16 cellular contexts compared by ENCODE assay signal in the genomic region with DNA sequence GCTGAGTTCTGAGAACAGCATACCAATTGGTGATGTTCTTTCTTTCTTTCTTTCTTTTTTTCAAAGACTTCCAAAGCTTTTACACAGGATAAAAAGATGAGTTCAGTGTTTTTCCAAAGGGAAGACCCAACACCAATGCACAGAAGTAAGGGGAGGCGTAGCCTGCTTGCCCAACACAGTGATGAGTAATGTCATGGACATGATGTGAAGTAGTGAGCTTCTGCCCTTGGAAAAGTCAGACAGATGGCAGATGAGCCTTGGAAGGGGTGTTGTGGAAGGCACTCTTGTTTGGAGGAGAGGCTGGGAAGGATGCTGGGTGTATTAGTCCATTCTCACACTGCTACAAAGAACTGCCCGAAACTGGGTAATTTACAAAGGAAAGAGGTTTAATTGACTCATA. TPM values are rescaled to one million over a fixed set of nuclear protein-coding genes. Genes with fewer than 3 reads are reported as not detected.
DNase-seq lines count a peak whose midpoint lies in the region; ATAC-seq, FAIRE-seq and TF ChIP-seq lines count a peak whose summit lies in the region.
"Had no signal": no experiment of that assay in that cellular context is flagged by ENCODE, and none has a peak within 500 bp of the region (broad histone marks: within the 10 kb centered on the region; RNA-seq: fewer than 3 reads in every experiment).

No MANE protein-coding gene starts in this region.

- no peak overlapping the region for H3K4me3 ChIP-seq in A549
- no peak overlapping the region for H3K4me3 ChIP-seq in brain microvascular endothelial cell (ENCODE audit: low read depth, low read length)
- H3K4me3 ChIP-seq: coronary artery, right lobe of liver had no signal

- POLR2A ChIA-PET in A549 (lab: Yijun Ruan, JAX): no interaction called here
- POLR2A ChIA-PET in T-cell (lab: Charles Lee): no interaction called here

- CTCF ChIA-PET in A549 (lab: Yijun Ruan, JAX) (interaction anchor here (0.9 to 6.4 kb wide), 3 partner anchors 11 to 108 kb away, joined by 3 to 45 read pairs (median 6); a partner anchor contains a TSS), T-cell (lab: Charles Lee) (no interaction called here)

- H3K9me3 ChIP-seq in A549: no peaks in the 10 kb centered on the region
- H3K9me3 ChIP-seq: right lobe of liver had no signal

- no peaks in the 10 kb centered on the region for H3K36me3 Mint-ChIP-seq in T-cell

- no peak for ATAC-seq in A549
- ATAC-seq in T-cell (replicated peaks in 1 of 4): no peak
- ATAC-seq: activated naive CD8-positive, alpha-beta T cell treated with anti-CD3 and anti-CD28 coated beads, Interleukin-2, amount 50 U/mL, for 24 hours had no signal

- no peak overlapping the region for H3K4me3 Mint-ChIP-seq in T-cell
- H3K4me3 Mint-ChIP-seq: activated CD4-positive, alpha-beta T cell treated with anti-CD3 and anti-CD28 coated beads, Interleukin-2, amount 10 ng/mL, durations not matched to agents 7 days and 5 days; activated naive CD8-positive, alpha-beta T cell treated with anti-CD3 and anti-CD28 coated beads, Interleukin-2, amount 50 U/mL, for 24 hours had no signal

- no peak for DNase-seq in A549 (ENCODE audit: low read depth in 1 of 2, low spot score in 1 of 2)
- peak; percentile 81 for DNase-seq in HCEC 1CT
- peak; percentile 43 for DNase-seq in brain microvascular endothelial cell
- peak; percentile 85 for DNase-seq in iris pigment epithelial cell (ENCODE audit: low read depth)
- DNase-seq in HuH-7 (ENCODE audit: low spot score): no peak
- DNase-seq in stimulated activated CD4-positive, alpha-beta T cell treated with anti-CD3 and anti-CD28 coated beads, Interleukin-4, amount 100 ng/mL, for 1 hour: no peak
- no peak for DNase-seq in NCI-H526 treated with DMSO at 0.1 percent for 48 hours (lab: John Stamatoyannopoulos, UW)
- DNase-seq in T-cell: no peak
- DNase-seq: activated naive CD8-positive, alpha-beta T cell treated with anti-CD3 and anti-CD28 coated beads, Interleukin-2, amount 50 U/mL, for 24 hours; Kasumi-1; NCI-H524 treated with DMSO at 0.1 percent for 48 hours; right lobe of liver; stimulated activated CD4-positive, alpha-beta T cell treated with anti-CD3 and anti-CD28 coated beads, Interleukin-4, amount 100 ng/mL, for 4 hours had no signal

- H3K27ac Mint-ChIP-seq in T-cell: no peak overlapping the region
- H3K27ac Mint-ChIP-seq: activated CD4-positive, alpha-beta T cell treated with anti-CD3 and anti-CD28 coated beads, Interleukin-2, amount 10 ng/mL, durations not matched to agents 7 days and 5 days; activated naive CD8-positive, alpha-beta T cell treated with anti-CD3 and anti-CD28 coated beads, Interleukin-2, amount 50 U/mL, for 24 hours had no signal

- H3K27me3 Mint-ChIP-seq in T-cell: peaks cover 0 to 15% of the 10 kb centered on the region in 2 donors

- no peaks in the 10 kb centered on the region for H3K36me3 ChIP-seq in brain microvascular endothelial cell (replicated peaks)
- H3K36me3 ChIP-seq: right lobe of liver had no signal

- H3K4me1 Mint-ChIP-seq in T-cell: peaks cover 10 to 16% (median 14%) of the 10 kb centered on the region in 3 donors

- no peak for TF ChIP-seq EP300 in A549 (IDR thresholded peaks at IDR 0.05)

- no peaks in the 10 kb centered on the region for H3K9me3 Mint-ChIP-seq in T-cell
- H3K9me3 Mint-ChIP-seq: activated CD4-positive, alpha-beta T cell treated with anti-CD3 and anti-CD28 coated beads, Interleukin-2, amount 10 ng/mL, durations not matched to agents 7 days and 5 days; activated naive CD8-positive, alpha-beta T cell treated with anti-CD3 and anti-CD28 coated beads, Interleukin-2, amount 50 U/mL, for 24 hours had no signal

- no peak for TF ChIP-seq RAD21 in A549 (conservative IDR thresholded peaks at IDR 0.05 in 1 of 2, IDR thresholded peaks at IDR 0.05 in 1 of 2)

- 82% methylated on average over 2 of the region's 2 CpGs for WGBS in A549 (ENCODE audit: missing lambda C conversion rate)

- TF ChIP-seq CTCF in A549 (IDR thresholded peaks at IDR 0.05) (no peak), brain microvascular endothelial cell (IDR thresholded peaks at IDR 0.05; ENCODE audit: low read depth, low read length, missing control alignments) (no peak)

- peaks cover 81% of the 10 kb centered on the region for H3K4me1 ChIP-seq in A549

- FAIRE-seq in A549 (lab: Jason Lieb, UNC): no peak

- in situ Hi-C loops in brain microvascular endothelial cell (cut with HindIII; ENCODE audit: low pct_ligation_motif_present, low sequenced_read_pairs): no loop called here

- H3K4me2 ChIP-seq in A549: peak overlapping the region; percentile 53; the same call in 2 of the 3 replicates

- TF ChIP-seq POLR2A in A549 (IDR thresholded peaks at IDR 0.05; ENCODE audit: low read length): no peak

- H3K27ac ChIP-seq in A549 (peak overlapping the region in 1 of 2 experiments; percentile 91; a peak in 3 of 6 replicates), brain microvascular endothelial cell (peak overlapping the region; percentile 66)
- H3K27ac ChIP-seq: right lobe of liver had no signal

- H3K27me3 ChIP-seq in brain microvascular endothelial cell (replicated peaks): no peaks in the 10 kb centered on the region
- H3K27me3 ChIP-seq: right lobe of liver had no signal

TF ChIP-seq in A549, 52 proteins besides CTCF, POLR2A, EP300 and RAD21 (continues in another document):
- no peak for TF ChIP-seq RFX5 (IDR thresholded peaks at IDR 0.05)
- no peak for TF ChIP-seq HOXB5 (CRISPR knock-in tag; IDR thresholded peaks at IDR 0.05)
- no peak for TF ChIP-seq FOXS1 (CRISPR knock-in tag; IDR thresholded peaks at IDR 0.05)
- TF ChIP-seq NPAS2 (CRISPR knock-in tag; IDR thresholded peaks at IDR 0.05; ENCODE audit: borderline replicate concordance): no peak
- TF ChIP-seq CHD2 (IDR thresholded peaks at IDR 0.05; ENCODE audit: low read length, partially characterized antibody): no peak
- no peak for TF ChIP-seq KDM5A (IDR thresholded peaks at IDR 0.05)
- no peak for TF ChIP-seq FOSB (CRISPR knock-in tag; IDR thresholded peaks at IDR 0.05)
- no peak for TF ChIP-seq SREBF2 (IDR thresholded peaks at IDR 0.05)
- no peak for TF ChIP-seq ZNF302 (CRISPR knock-in tag; IDR thresholded peaks at IDR 0.05)
- TF ChIP-seq, protein P1, sequence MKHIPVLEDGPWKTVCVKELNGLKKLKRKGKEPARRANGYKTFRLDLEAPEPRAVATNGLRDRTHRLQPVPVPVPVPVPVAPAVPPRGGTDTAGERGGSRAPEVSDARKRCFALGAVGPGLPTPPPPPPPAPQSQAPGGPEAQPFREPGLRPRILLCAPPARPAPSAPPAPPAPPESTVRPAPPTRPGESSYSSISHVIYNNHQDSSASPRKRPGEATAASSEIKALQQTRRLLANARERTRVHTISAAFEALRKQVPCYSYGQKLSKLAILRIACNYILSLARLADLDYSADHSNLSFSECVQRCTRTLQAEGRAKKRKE (CRISPR knock-in tag; IDR thresholded peaks at IDR 0.05; ENCODE audit: low read depth): no peak
- TF ChIP-seq, protein P2, sequence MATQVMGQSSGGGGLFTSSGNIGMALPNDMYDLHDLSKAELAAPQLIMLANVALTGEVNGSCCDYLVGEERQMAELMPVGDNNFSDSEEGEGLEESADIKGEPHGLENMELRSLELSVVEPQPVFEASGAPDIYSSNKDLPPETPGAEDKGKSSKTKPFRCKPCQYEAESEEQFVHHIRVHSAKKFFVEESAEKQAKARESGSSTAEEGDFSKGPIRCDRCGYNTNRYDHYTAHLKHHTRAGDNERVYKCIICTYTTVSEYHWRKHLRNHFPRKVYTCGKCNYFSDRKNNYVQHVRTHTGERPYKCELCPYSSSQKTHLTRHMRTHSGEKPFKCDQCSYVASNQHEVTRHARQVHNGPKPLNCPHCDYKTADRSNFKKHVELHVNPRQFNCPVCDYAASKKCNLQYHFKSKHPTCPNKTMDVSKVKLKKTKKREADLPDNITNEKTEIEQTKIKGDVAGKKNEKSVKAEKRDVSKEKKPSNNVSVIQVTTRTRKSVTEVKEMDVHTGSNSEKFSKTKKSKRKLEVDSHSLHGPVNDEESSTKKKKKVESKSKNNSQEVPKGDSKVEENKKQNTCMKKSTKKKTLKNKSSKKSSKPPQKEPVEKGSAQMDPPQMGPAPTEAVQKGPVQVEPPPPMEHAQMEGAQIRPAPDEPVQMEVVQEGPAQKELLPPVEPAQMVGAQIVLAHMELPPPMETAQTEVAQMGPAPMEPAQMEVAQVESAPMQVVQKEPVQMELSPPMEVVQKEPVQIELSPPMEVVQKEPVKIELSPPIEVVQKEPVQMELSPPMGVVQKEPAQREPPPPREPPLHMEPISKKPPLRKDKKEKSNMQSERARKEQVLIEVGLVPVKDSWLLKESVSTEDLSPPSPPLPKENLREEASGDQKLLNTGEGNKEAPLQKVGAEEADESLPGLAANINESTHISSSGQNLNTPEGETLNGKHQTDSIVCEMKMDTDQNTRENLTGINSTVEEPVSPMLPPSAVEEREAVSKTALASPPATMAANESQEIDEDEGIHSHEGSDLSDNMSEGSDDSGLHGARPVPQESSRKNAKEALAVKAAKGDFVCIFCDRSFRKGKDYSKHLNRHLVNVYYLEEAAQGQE (IDR thresholded peaks at IDR 0.05): no peak
- TF ChIP-seq, protein P3, sequence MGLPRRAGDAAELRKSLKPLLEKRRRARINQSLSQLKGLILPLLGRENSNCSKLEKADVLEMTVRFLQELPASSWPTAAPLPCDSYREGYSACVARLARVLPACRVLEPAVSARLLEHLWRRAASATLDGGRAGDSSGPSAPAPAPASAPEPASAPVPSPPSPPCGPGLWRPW (IDR thresholded peaks at IDR 0.05): no peak

RNA-seq across cellular contexts. Expression of a gene that starts 12.7 kb away (rescaled TPM):
- polyA plus RNA-seq in A549 (2011; rRNA removed) (57.7 and 59.2 TPM in 2 replicates), A549 (2017; fragmentation: RNase III; extraction: RNeasy Plus Mini Kit Qiagen cat#74134 plus additional on column Dnase treatment) (37.4 to 53.8 TPM (median 48.9 TPM) in 3 replicates)
- polyA plus RNA-seq in A549 (2012; cell fraction: cytosol; rRNA removed): 21.1 and 28.5 TPM in 2 replicates
- polyA plus RNA-seq in A549 (2012; cell fraction: nucleus; rRNA removed): 18.2 and 23.9 TPM in 2 replicates
- 78.1 and 98.4 TPM in 2 replicates for polyA minus RNA-seq in A549 (2011; rRNA and poly(A)+ RNA removed)
- total RNA-seq in T-cell: 1 to 10 TPM in 4 of 5 donors, not detected in 1; 2.1 to 4.3 (median 2.7) TPM

RNA-seq across cellular contexts. Expression of a gene that starts 46.5 kb away (rescaled TPM):
- 2.8 and 4.2 TPM in 2 replicates for polyA plus RNA-seq in A549 (2011; rRNA removed)
- 0.66 and 0.98 TPM in 2 replicates for polyA plus RNA-seq in A549 (2012; cell fraction: cytosol; rRNA removed)
- 0.32 and 1.1 TPM in 2 replicates for polyA plus RNA-seq in A549 (2012; cell fraction: nucleus; rRNA removed)
- 3.3 to 5.4 TPM (median 4.5 TPM) in 3 replicates for polyA plus RNA-seq in A549 (2017; fragmentation: RNase III; extraction: RNeasy Plus Mini Kit Qiagen cat#74134 plus additional on column Dnase treatment)
- polyA minus RNA-seq in A549 (2011; rRNA and poly(A)+ RNA removed): 0.44 and 2.6 TPM in 2 replicates
- not detected for total RNA-seq in T-cell
- total RNA-seq: activated CD4-positive, alpha-beta T cell treated with anti-CD3 and anti-CD28 coated beads, Interleukin-2, amount 10 ng/mL, durations not matched to agents 7 days and 5 days; right lobe of liver; T-helper 2 cell treated with Interferon-gamma antibody and Interleukin-4, amounts not matched to agents 100 ng/mL and 5 ng/mL, for 36 hours had no signal

Comparison
In these comparisons a context has a peak if more than half of its experiments do, and no peak if none do; other contexts are left out.
1. DNase-seq: peak in HCEC 1CT (single experiment), brain microvascular endothelial cell (single experiment) and iris pigment epithelial cell (single experiment); none in A549 (0 of 2), HuH-7 (single experiment), stimulated activated CD4-positive, alpha-beta T cell treated with anti-CD3 and anti-CD28 coated beads, Interleukin-4, amount 100 ng/mL, for 1 hour (single experiment), NCI-H526 treated with DMSO at 0.1 percent for 48 hours (single experiment) and T-cell (0 of 34).